In the genomic region with DNA sequence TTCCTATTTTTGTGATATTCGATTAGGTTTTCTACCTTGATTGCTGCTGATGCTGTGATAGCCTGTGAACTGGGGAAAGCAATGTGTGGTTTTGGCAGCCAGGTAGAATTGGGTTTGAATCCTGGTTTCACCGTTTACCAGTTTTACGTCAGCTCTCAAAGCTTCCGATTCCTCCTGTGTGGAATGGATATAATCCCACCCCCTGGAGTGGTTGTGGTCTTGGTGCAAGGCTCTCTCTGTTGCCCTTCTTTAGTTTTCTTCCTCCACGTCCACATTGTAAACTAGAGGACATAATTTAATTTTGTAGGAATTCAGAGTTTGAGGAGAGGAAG, we compare ENCODE assay signal across 1 cellular context.
TF ChIP-seq lines count a peak whose summit lies in the region.

No MANE protein-coding gene starts in this region.

TF ChIP-seq in IMR-90, 13 proteins besides CTCF, POLR2A, EP300 and RAD21:
- TF ChIP-seq MAZ (IDR thresholded peaks at IDR 0.05; ENCODE audit: borderline replicate concordance, low read depth, low read length): no peak
- TF ChIP-seq, protein P1, sequence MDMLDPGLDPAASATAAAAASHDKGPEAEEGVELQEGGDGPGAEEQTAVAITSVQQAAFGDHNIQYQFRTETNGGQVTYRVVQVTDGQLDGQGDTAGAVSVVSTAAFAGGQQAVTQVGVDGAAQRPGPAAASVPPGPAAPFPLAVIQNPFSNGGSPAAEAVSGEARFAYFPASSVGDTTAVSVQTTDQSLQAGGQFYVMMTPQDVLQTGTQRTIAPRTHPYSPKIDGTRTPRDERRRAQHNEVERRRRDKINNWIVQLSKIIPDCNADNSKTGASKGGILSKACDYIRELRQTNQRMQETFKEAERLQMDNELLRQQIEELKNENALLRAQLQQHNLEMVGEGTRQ (IDR thresholded peaks at IDR 0.05; ENCODE audit: low read depth, low read length): no peak
- no peak for TF ChIP-seq RCOR1 (IDR thresholded peaks at IDR 0.05; ENCODE audit: insufficient replicate concordance, low read length)
- no peak for TF ChIP-seq MAFK (IDR thresholded peaks at IDR 0.05; ENCODE audit: low read depth, low read length)
- no peak for TF ChIP-seq NFE2L2 (IDR thresholded peaks at IDR 0.05; ENCODE audit: low read depth, low read length)
- no peak for TF ChIP-seq FOS (IDR thresholded peaks at IDR 0.05; ENCODE audit: low read depth, low read length)
- TF ChIP-seq CHD1 (IDR thresholded peaks at IDR 0.05; ENCODE audit: low read depth, low read length): no peak
